ENCODE assay signal across 17 cellular contexts in genomic region chr4:62431513-62431912, GRCh38.
DNase-seq lines count a peak whose midpoint lies in the region; ATAC-seq lines count a peak whose summit lies in the region.
"Had no signal": no experiment of that assay in that cellular context is flagged by ENCODE, and none has a peak within 500 bp of the region (broad histone marks: within the 10 kb centered on the region; RNA-seq: fewer than 3 reads in every experiment).

No MANE protein-coding gene starts in this region.

- DNase-seq in NCI-H345 (lab: John Stamatoyannopoulos, UW): peak; percentile 12
- no peak for DNase-seq in NCI-H345 treated with DMSO at 0.1 percent for 48 hours (lab: John Stamatoyannopoulos, UW; ENCODE audit: unreplicated experiment)
- peak; percentile 84 for DNase-seq in NCI-H69 (lab: John Stamatoyannopoulos, UW)
- peak; percentile 1 for DNase-seq in kidney tubule cell (ENCODE audit: low spot score)
- no peak for DNase-seq in NAMALWA (ENCODE audit: low spot score)
- no peak for DNase-seq in T-helper 9 cell
- DNase-seq in NCI-H2196 treated with DMSO at 0.1 percent for 48 hours (lab: John Stamatoyannopoulos, UW; ENCODE audit: unreplicated experiment): no peak
- DNase-seq: activated naive CD8-positive, alpha-beta T cell treated with anti-CD3 and anti-CD28 coated beads for 36 hours; activated T-cell treated with anti-CD3 and anti-CD28 coated beads for 4 hours; EL; gastrocnemius medialis; GOT3; mesenchymal stem cell; PC-9; upper lobe of left lung had no signal

- ATAC-seq in HG02798 (IDR thresholded peaks at IDR 0.05; ENCODE audit: poor library complexity, unreplicated experiment): peak; percentile 58
- ATAC-seq: gastrocnemius medialis, sciatic nerve had no signal

Comparison
In these comparisons a context has a peak if more than half of its experiments do, and no peak if none do; other contexts are left out.
1. DNase-seq: peak in NCI-H345 (single experiment), NCI-H69 (single experiment) and kidney tubule cell (single experiment); none in NCI-H345 treated with DMSO at 0.1 percent for 48 hours (single experiment), NAMALWA (single experiment), T-helper 9 cell (single experiment) and NCI-H2196 treated with DMSO at 0.1 percent for 48 hours (single experiment).